In the genomic region with DNA sequence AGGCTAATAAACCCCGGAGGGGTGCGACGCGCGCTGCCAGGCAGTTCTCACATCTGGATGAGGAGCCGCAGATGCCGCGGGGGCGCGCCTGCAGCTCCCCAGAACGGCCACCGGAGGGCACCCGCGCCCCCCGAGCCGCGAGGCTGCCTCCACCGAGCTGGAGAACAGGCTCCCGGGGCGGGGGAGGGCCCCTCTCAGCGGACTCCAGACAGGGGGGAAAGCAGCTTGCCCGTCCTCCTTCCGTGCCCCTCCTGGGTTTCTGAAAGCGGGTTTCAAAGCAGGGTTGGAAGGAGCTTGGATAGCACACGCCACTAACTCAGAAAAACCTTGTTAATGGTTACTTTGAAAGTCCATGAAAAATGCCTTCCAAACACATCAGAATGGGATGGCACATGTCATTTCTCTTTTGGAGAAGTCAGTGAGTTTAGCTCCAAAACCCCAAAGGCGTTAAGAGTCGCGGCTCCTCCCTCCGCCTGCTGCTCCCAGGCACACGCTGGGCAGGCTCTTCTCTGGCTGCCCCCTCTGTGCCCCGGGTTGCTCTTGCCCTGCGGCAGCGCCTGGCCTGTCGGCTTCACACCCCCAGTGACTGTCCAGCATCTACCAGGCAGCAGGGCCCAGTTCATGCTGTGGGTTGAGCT, we compare ENCODE assay signal across 8 cellular contexts.
DNase-seq lines count a peak whose midpoint lies in the region; ATAC-seq and TF ChIP-seq lines count a peak whose summit lies in the region.

No MANE protein-coding gene starts in this region.

- peaks cover 91% of the 10 kb centered on the region for H3K27me3 ChIP-seq in left ventricle myocardium inferior (ENCODE audit: low read depth)

- H3K4me1 ChIP-seq in left ventricle myocardium inferior, result peaks cover 8% of the 10 kb centered on the region

- no peak overlapping the region for H3K27ac Mint-ChIP-seq in activated T-cell treated with anti-CD3 and anti-CD28 coated beads, Interleukin-2, amount 50 U/mL, for 24 hours

- H3K27ac ChIP-seq in left ventricle myocardium inferior (replicated peaks), result no peak overlapping the region

- no peak overlapping the region for H3K4me3 Mint-ChIP-seq in activated T-cell treated with anti-CD3 and anti-CD28 coated beads, Interleukin-2, amount 50 U/mL, for 24 hours

- DNase-seq in SKM-1 treated with dmso at 0.1 percent for 144 hours (lab: John Stamatoyannopoulos, UW; ENCODE audit: unreplicated experiment) (peak; percentile 15), SKM-1 (lab: John Stamatoyannopoulos, UW; ENCODE audit: unreplicated experiment) (no peak), left ventricle myocardium inferior (peak; percentile 47), sciatic nerve (ENCODE audit: low spot score) (peak; percentile 69)
- DNase-seq in activated T-cell treated with anti-CD3 and anti-CD28 coated beads, Interleukin-2, amount 50 U/mL, for 24 hours, result peak; percentile 47

- H3K9me3 Mint-ChIP-seq in activated T-cell treated with anti-CD3 and anti-CD28 coated beads, Interleukin-2, amount 50 U/mL, for 24 hours, result no peaks in the 10 kb centered on the region

- H3K4me1 Mint-ChIP-seq in activated T-cell treated with anti-CD3 and anti-CD28 coated beads, Interleukin-2, amount 50 U/mL, for 24 hours (ENCODE audit: low read depth), result peaks cover 2% of the 10 kb centered on the region

- peaks cover 45% of the 10 kb centered on the region for H3K27me3 Mint-ChIP-seq in activated T-cell treated with anti-CD3 and anti-CD28 coated beads, Interleukin-2, amount 50 U/mL, for 24 hours

- no peaks in the 10 kb centered on the region for H3K9me3 ChIP-seq in left ventricle myocardium inferior (replicated peaks)

- no peaks in the 10 kb centered on the region for H3K36me3 ChIP-seq in left ventricle myocardium inferior

- H3K4me3 ChIP-seq in left ventricle myocardium inferior, result peak overlapping the region; percentile 39

- H3K36me3 Mint-ChIP-seq in activated T-cell treated with anti-CD3 and anti-CD28 coated beads, Interleukin-2, amount 50 U/mL, for 24 hours (ENCODE audit: low read depth), result no peaks in the 10 kb centered on the region

- ATAC-seq in GM21619 (IDR thresholded peaks at IDR 0.05; ENCODE audit: unreplicated experiment) (peak; percentile 85), sciatic nerve (peak; percentile 80), GM21447 (IDR thresholded peaks at IDR 0.05; ENCODE audit: unreplicated experiment) (no peak)

- intact Hi-C loops in left ventricle myocardium inferior (cut with micrococcal nuclease) (no loop called here), sciatic nerve (cut with DNase I) (no loop called here)

- TF ChIP-seq CTCF in LNCAP (IDR thresholded peaks at IDR 0.05), result peak; percentile 95
- peak; percentile 86 for TF ChIP-seq CTCF in left ventricle myocardium inferior (IDR thresholded peaks at IDR 0.05; ENCODE audit: borderline replicate concordance)
